Comparison of ENCODE assay signal across 20 cellular contexts in the genomic region with DNA sequence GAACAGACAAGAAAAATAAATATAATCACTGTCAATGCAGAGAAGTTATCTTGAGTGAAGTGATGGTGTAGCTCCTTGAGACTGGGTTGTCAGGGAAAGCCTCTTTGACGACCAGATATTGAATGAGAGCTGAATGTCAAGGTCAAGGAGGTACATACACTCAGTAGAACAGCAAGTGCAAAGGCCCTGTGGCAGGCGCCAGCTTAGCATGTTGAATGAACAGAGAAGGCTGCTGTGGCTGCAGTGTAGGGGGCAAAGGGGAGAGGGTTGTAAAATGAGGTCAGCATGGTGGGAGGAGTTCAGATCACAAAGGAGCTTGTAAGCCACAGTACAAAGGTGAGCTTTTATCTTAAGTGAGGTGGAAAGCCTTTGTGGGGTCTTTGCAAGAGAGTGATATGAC.
"Had no signal": no experiment of that assay in that cellular context is flagged by ENCODE, and none has a peak within 500 bp of the region (broad histone marks: within the 10 kb centered on the region; RNA-seq: fewer than 3 reads in every experiment).

No MANE protein-coding gene starts in this region.

- DNase-seq: activated CD4-positive, alpha-beta memory T cell treated with anti-CD3 and anti-CD28 coated beads, Interleukin-2, amount 10 ng/mL, durations not matched to agents 7 days and 5 days; activated CD4-positive, alpha-beta T cell treated with anti-CD3 and anti-CD28 coated beads for 48 hours; activated CD4-positive, CD25-positive, alpha-beta regulatory T cell; activated T-cell treated with anti-CD3 and anti-CD28 coated beads, Interleukin-2, amount 50 U/mL, for 24 hours; dorsolateral prefrontal cortex; foreskin fibroblast; hypothalamus; left ventricle myocardium inferior; mammary epithelial cell; spleen; stimulated activated CD4-positive, alpha-beta T cell treated with anti-CD3 and anti-CD28 coated beads, Interleukin-4, amount 100 ng/mL, for 4 hours; T-cell had no signal

- H3K36me3 ChIP-seq: cardiac muscle cell, left ventricle myocardium inferior, neural progenitor cell, ovary, spleen had no signal

- H3K27me3 ChIP-seq: cardiac muscle cell, dorsolateral prefrontal cortex, neural progenitor cell, ovary, spleen, testis had no signal

- H3K9me3 ChIP-seq: left ventricle myocardium inferior, ovary, spleen, testis had no signal

- FAIRE-seq: keratinocyte had no signal

- ATAC-seq: activated naive CD4-positive, alpha-beta T cell treated with anti-CD3 and anti-CD28 coated beads, Interleukin-2, amount 50 U/mL, for 72 hours; stimulated activated memory B cell treated with anti-CD40 and anti-IgM and Interleukin-4, amounts not matched to agents 10 μg/mL and 1 μg/mL and 100 μg/mL, for 72 hours; T-cell had no signal

- H3K9ac ChIP-seq: neural progenitor cell had no signal

- H3K27ac ChIP-seq: cardiac muscle cell, dorsolateral prefrontal cortex, epithelial cell of prostate, left ventricle myocardium inferior, neural progenitor cell, ovary, spleen, testis had no signal

- H3K4me3 ChIP-seq: cardiac muscle cell, dorsolateral prefrontal cortex, left ventricle myocardium inferior, neural progenitor cell, ovary, spleen, testis had no signal
